In genomic region chr15:78620021-78620838, GRCh38 we compare ENCODE assay signal across 8 cellular contexts. TPM values are rescaled to one million over a fixed set of nuclear protein-coding genes. Genes with fewer than 3 reads are reported as not detected.
DNase-seq lines count a peak whose midpoint lies in the region; ATAC-seq and TF ChIP-seq lines count a peak whose summit lies in the region.

No MANE protein-coding gene starts in this region.

- H3K4me2 ChIP-seq in MM.1S (ENCODE audit: low read depth, low read length), result no peak overlapping the region

- no peaks in the 10 kb centered on the region for H3K4me1 Mint-ChIP-seq in progenitor cell of endocrine pancreas (ENCODE audit: low read depth)

- no peaks in the 10 kb centered on the region for H3K36me3 Mint-ChIP-seq in progenitor cell of endocrine pancreas (ENCODE audit: insufficient read depth)

- H3K27me3 ChIP-seq in NT2/D1 (ENCODE audit: insufficient read depth, insufficient read length) (peaks cover 35% of the 10 kb centered on the region), MM.1S (replicated peaks; ENCODE audit: insufficient read depth, low read length) (peaks cover 22% of the 10 kb centered on the region)

- no peaks in the 10 kb centered on the region for H3F3A ChIP-seq in MM.1S (ENCODE audit: insufficient read depth, low read length)

- H4K20me1 ChIP-seq in MM.1S (ENCODE audit: insufficient read depth, low read length), result no peaks in the 10 kb centered on the region

- H3K36me3 ChIP-seq in NT2/D1 (ENCODE audit: insufficient read depth, insufficient read length, low read length) (no peaks in the 10 kb centered on the region), MM.1S (replicated peaks; ENCODE audit: insufficient read depth, low read length) (no peaks in the 10 kb centered on the region)

- no peaks in the 10 kb centered on the region for H3K79me2 ChIP-seq in MM.1S (ENCODE audit: low read length)

- TF ChIP-seq CTCF in GM20000 (IDR thresholded peaks at IDR 0.05; ENCODE audit: extremely low read depth, missing control alignments), result no peak
- TF ChIP-seq CTCF in foreskin fibroblast (IDR thresholded peaks at IDR 0.05; ENCODE audit: low read depth, low read length), result peak; percentile 8
- peak; percentile 52 for TF ChIP-seq CTCF in progenitor cell of endocrine pancreas (IDR thresholded peaks at IDR 0.05; ENCODE audit: unreplicated experiment)
- no peak for TF ChIP-seq CTCF in GM10266 (IDR thresholded peaks at IDR 0.05; ENCODE audit: control insufficient read depth, insufficient read depth, low read depth, missing control alignments)
- no peak for TF ChIP-seq CTCF in MM.1S (IDR thresholded peaks at IDR 0.05; ENCODE audit: low read length)

- no peak overlapping the region for H3K27ac Mint-ChIP-seq in progenitor cell of endocrine pancreas

- no peaks in the 10 kb centered on the region for H3K9me2 ChIP-seq in MM.1S (replicated peaks; ENCODE audit: insufficient read depth, low read length)

- H3K9me3 Mint-ChIP-seq in progenitor cell of endocrine pancreas (ENCODE audit: low read depth), result no peaks in the 10 kb centered on the region

- H3K27me3 Mint-ChIP-seq in progenitor cell of endocrine pancreas, result peaks cover 61% of the 10 kb centered on the region

- H3K4me3 ChIP-seq in NT2/D1 (ENCODE audit: insufficient read length, low read depth) (peak overlapping the region; percentile 70), foreskin fibroblast (ENCODE audit: low read depth in 1 of 2, low read length in 2 of 2) (no peak overlapping the region), MM.1S (ENCODE audit: low read length) (no peak overlapping the region)

- H3K4me1 ChIP-seq in NT2/D1 (ENCODE audit: insufficient read depth, insufficient read length) (peaks cover 5% of the 10 kb centered on the region), MM.1S (ENCODE audit: low read length) (no peaks in the 10 kb centered on the region)

- peak; percentile 45 for DNase-seq in GM20000 (ENCODE audit: low spot score)
- peak; percentile 76 for DNase-seq in NT2/D1 (ENCODE audit: low read depth, low spot score)
- DNase-seq in foreskin fibroblast, result peak in 1 of 2 donors; percentile 17
- DNase-seq in progenitor cell of endocrine pancreas (ENCODE audit: low spot score, unreplicated experiment), result no peak
- DNase-seq in GM10266 (ENCODE audit: extremely low spot score), result no peak
- no peak for DNase-seq in MM.1S
- no peak for DNase-seq in hepatic stellate cell (ENCODE audit: low spot score)

- peaks cover 9% of the 10 kb centered on the region; the same call in 1 of the 2 replicates for H3K9me3 ChIP-seq in NT2/D1 (ENCODE audit: insufficient read depth, low read length)
- no peaks in the 10 kb centered on the region for H3K9me3 ChIP-seq in MM.1S (replicated peaks; ENCODE audit: insufficient read depth, low read length)

- H3K4me3 Mint-ChIP-seq in progenitor cell of endocrine pancreas (ENCODE audit: low read depth), result peak overlapping the region; percentile 64

- ATAC-seq in HG02763 (IDR thresholded peaks at IDR 0.05; ENCODE audit: unreplicated experiment), result no peak

- H3K9ac ChIP-seq in NT2/D1 (ENCODE audit: insufficient read length, low read depth) (peak overlapping the region; percentile 82), MM.1S (ENCODE audit: low read length) (no peak overlapping the region)

- no peak overlapping the region for H2AFZ ChIP-seq in MM.1S (ENCODE audit: low read length)

- no peak overlapping the region for H3K27ac ChIP-seq in MM.1S (ENCODE audit: low read length)

RNA-seq across cellular contexts. Expression of gene CHRNA3, which starts 0.6 kb away (rescaled TPM):
- 0.29 and 1.5 TPM in 2 replicates for total RNA-seq in progenitor cell of endocrine pancreas

RNA-seq across cellular contexts. Expression of gene CHRNB4, which starts 20.8 kb away (rescaled TPM):
- 1.0 and 2.4 TPM in 2 replicates for total RNA-seq in progenitor cell of endocrine pancreas

RNA-seq across cellular contexts. Expression of gene CHRNA5, which starts 54.9 kb away (rescaled TPM):
- total RNA-seq in progenitor cell of endocrine pancreas, result 8.0 and 8.1 TPM in 2 replicates

Comparison
In these comparisons a context has a peak if more than half of its experiments do, and no peak if none do; other contexts are left out.
1. DNase-seq: peak in GM20000 (single experiment) and NT2/D1 (single experiment); none in progenitor cell of endocrine pancreas (single experiment), GM10266 (single experiment), MM.1S (single experiment) and hepatic stellate cell (single experiment).
2. CTCF ChIP-seq: peak in foreskin fibroblast (single experiment) and progenitor cell of endocrine pancreas (single experiment); none in GM20000 (single experiment), GM10266 (single experiment) and MM.1S (single experiment).